12 cellular contexts compared by ENCODE assay signal in the genomic region with DNA sequence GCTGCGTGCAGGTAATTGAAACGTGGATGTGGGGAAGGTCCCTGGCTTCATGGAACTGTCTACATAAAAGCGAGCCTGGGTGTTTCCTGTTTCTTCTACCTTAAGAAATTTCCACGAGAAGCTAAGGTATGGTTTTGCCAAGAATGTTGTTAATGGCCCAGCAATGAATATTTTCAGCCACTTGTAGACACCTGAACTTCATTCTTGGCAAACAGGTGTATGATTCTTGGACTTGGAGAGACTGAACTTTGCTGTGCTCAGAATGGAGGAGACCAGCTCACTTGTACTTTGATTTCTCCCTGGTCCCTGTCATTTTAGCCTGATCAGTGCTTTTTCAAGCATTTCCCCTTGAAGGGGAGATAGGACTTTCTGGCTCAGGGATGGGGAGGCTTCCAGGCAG.
"Had no signal": no experiment of that assay in that cellular context is flagged by ENCODE, and none has a peak within 500 bp of the region (broad histone marks: within the 10 kb centered on the region; RNA-seq: fewer than 3 reads in every experiment).

No MANE protein-coding gene starts in this region.

- ATAC-seq: activated CD4-positive, alpha-beta T cell treated with anti-CD3 and anti-CD28 coated beads for 36 hours; esophagus mucosa; pancreas had no signal

- H3K9me3 ChIP-seq: pancreas, stomach, tibial nerve had no signal

- H3K36me3 ChIP-seq: cardiac muscle cell, pancreas, stomach, tibial nerve had no signal

- H3K9me3 Mint-ChIP-seq: activated T-helper 1 cell treated with anti-CD3 and anti-CD28 coated beads, Interleukin-12 subunit alpha, Interleukin-12 subunit beta, Interleukin-2, Interleukin-4 antibody, amounts not matched to agents 30 ng/mL and 10 ng/mL and 1 ng/mL, durations not matched to agents 14 hours and 24 hours and 36 hours had no signal

- H3K27ac Mint-ChIP-seq: activated CD4-positive, alpha-beta T cell treated with anti-CD3 and anti-CD28 coated beads for 36 hours; activated T-helper 1 cell treated with anti-CD3 and anti-CD28 coated beads, Interleukin-12 subunit alpha, Interleukin-12 subunit beta, Interleukin-2, Interleukin-4 antibody, amounts not matched to agents 30 ng/mL and 10 ng/mL and 1 ng/mL, durations not matched to agents 14 hours and 24 hours and 36 hours had no signal

- H3K4me3 Mint-ChIP-seq: activated CD4-positive, alpha-beta T cell treated with anti-CD3 and anti-CD28 coated beads for 36 hours; activated T-helper 1 cell treated with anti-CD3 and anti-CD28 coated beads, Interleukin-12 subunit alpha, Interleukin-12 subunit beta, Interleukin-2, Interleukin-4 antibody, amounts not matched to agents 30 ng/mL and 10 ng/mL and 1 ng/mL, durations not matched to agents 14 hours and 24 hours and 36 hours had no signal

- H3K27me3 Mint-ChIP-seq: activated CD4-positive, alpha-beta T cell treated with anti-CD3 and anti-CD28 coated beads for 36 hours had no signal

- H3K27me3 ChIP-seq: cardiac muscle cell, pancreas, stomach, tibial nerve had no signal

- H3K27ac ChIP-seq: cardiac muscle cell, pancreas had no signal

- H3K4me3 ChIP-seq: cardiac muscle cell, pancreas, stomach, tibial nerve had no signal

- DNase-seq: activated CD4-positive, alpha-beta T cell treated with anti-CD3 and anti-CD28 coated beads for 36 hours; activated naive CD4-positive, alpha-beta T cell; kidney glomerular epithelial cell; midbrain; stimulated activated CD4-positive, alpha-beta T cell treated with anti-CD3 and anti-CD28 coated beads, Interleukin-12 subunit alpha, Interleukin-12 subunit beta, amount 100 ng/mL, for 4 hours; stimulated activated CD4-positive, alpha-beta T cell treated with anti-CD3 and anti-CD28 coated beads, Interleukin-2, amount 100 ng/mL, for 24 hours; stomach had no signal
